ENCODE assay signal across 1 cellular context in the genomic region with DNA sequence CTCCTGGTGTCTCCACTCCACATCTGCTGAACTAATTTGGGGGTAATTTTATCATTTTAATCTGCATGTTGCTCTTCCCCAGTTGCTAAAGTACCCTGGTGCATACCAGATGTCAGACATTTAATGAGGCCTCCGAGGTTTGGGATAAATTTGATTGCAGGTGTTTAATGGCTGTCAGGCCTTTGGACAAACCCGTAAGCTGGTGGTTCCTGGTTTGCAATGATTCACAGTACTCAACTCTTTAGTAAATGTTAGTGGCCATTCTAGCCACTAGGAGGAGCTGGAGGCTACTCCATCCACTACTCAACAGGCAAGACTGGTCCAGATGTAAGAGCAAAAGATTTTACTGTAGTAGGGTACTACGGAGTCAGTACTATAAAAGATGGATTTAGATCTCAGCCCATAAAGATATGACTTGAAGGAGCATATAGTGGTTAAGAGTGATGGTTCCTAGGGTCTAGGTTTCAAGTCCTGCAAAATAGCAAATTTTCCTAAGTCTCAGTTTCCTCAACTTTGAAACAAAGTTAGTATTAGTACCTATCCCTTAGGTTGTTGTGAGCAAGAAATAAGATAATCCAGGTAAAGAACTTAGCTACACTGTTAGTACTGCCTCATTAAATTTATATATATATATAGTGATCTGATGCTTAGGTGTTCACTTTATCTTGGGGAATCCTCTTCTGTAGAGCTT.
TF ChIP-seq lines count a peak whose summit lies in the region.

No MANE protein-coding gene starts in this region.

TF ChIP-seq in GM23338, 12 proteins besides CTCF, POLR2A, EP300 and RAD21 (continued from another document):
- TF ChIP-seq, protein P1, sequence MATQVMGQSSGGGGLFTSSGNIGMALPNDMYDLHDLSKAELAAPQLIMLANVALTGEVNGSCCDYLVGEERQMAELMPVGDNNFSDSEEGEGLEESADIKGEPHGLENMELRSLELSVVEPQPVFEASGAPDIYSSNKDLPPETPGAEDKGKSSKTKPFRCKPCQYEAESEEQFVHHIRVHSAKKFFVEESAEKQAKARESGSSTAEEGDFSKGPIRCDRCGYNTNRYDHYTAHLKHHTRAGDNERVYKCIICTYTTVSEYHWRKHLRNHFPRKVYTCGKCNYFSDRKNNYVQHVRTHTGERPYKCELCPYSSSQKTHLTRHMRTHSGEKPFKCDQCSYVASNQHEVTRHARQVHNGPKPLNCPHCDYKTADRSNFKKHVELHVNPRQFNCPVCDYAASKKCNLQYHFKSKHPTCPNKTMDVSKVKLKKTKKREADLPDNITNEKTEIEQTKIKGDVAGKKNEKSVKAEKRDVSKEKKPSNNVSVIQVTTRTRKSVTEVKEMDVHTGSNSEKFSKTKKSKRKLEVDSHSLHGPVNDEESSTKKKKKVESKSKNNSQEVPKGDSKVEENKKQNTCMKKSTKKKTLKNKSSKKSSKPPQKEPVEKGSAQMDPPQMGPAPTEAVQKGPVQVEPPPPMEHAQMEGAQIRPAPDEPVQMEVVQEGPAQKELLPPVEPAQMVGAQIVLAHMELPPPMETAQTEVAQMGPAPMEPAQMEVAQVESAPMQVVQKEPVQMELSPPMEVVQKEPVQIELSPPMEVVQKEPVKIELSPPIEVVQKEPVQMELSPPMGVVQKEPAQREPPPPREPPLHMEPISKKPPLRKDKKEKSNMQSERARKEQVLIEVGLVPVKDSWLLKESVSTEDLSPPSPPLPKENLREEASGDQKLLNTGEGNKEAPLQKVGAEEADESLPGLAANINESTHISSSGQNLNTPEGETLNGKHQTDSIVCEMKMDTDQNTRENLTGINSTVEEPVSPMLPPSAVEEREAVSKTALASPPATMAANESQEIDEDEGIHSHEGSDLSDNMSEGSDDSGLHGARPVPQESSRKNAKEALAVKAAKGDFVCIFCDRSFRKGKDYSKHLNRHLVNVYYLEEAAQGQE (IDR thresholded peaks at IDR 0.05; ENCODE audit: unreplicated experiment) = no peak
- TF ChIP-seq, protein P2, sequence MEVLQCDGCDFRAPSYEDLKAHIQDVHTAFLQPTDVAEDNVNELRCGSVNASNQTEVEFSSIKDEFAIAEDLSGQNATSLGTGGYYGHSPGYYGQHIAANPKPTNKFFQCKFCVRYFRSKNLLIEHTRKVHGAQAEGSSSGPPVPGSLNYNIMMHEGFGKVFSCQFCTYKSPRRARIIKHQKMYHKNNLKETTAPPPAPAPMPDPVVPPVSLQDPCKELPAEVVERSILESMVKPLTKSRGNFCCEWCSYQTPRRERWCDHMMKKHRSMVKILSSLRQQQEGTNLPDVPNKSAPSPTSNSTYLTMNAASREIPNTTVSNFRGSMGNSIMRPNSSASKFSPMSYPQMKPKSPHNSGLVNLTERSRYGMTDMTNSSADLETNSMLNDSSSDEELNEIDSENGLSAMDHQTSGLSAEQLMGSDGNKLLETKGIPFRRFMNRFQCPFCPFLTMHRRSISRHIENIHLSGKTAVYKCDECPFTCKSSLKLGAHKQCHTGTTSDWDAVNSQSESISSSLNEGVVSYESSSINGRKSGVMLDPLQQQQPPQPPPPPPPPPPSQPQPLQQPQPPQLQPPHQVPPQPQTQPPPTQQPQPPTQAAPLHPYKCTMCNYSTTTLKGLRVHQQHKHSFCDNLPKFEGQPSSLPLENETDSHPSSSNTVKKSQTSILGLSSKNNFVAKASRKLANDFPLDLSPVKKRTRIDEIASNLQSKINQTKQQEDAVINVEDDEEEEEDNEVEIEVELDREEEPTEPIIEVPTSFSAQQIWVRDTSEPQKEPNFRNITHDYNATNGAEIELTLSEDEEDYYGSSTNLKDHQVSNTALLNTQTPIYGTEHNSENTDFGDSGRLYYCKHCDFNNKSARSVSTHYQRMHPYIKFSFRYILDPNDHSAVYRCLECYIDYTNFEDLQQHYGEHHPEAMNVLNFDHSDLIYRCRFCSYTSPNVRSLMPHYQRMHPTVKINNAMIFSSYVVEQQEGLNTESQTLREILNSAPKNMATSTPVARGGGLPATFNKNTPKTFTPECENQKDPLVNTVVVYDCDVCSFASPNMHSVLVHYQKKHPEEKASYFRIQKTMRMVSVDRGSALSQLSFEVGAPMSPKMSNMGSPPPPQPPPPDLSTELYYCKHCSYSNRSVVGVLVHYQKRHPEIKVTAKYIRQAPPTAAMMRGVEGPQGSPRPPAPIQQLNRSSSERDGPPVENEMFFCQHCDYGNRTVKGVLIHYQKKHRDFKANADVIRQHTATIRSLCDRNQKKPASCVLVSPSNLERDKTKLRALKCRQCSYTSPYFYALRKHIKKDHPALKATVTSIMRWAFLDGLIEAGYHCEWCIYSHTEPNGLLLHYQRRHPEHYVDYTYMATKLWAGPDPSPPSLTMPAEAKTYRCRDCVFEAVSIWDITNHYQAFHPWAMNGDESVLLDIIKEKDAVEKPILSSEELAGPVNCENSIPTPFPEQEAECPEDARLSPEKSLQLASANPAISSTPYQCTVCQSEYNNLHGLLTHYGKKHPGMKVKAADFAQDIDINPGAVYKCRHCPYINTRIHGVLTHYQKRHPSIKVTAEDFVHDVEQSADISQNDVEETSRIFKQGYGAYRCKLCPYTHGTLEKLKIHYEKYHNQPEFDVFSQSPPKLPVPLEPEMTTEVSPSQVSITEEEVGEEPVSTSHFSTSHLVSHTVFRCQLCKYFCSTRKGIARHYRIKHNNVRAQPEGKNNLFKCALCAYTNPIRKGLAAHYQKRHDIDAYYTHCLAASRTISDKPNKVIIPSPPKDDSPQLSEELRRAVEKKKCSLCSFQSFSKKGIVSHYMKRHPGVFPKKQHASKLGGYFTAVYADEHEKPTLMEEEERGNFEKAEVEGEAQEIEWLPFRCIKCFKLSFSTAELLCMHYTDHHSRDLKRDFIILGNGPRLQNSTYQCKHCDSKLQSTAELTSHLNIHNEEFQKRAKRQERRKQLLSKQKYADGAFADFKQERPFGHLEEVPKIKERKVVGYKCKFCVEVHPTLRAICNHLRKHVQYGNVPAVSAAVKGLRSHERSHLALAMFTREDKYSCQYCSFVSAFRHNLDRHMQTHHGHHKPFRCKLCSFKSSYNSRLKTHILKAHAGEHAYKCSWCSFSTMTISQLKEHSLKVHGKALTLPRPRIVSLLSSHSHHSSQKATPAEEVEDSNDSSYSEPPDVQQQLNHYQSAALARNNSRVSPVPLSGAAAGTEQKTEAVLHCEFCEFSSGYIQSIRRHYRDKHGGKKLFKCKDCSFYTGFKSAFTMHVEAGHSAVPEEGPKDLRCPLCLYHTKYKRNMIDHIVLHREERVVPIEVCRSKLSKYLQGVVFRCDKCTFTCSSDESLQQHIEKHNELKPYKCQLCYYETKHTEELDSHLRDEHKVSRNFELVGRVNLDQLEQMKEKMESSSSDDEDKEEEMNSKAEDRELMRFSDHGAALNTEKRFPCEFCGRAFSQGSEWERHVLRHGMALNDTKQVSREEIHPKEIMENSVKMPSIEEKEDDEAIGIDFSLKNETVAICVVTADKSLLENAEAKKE (CRISPR knock-in tag; IDR thresholded peaks at IDR 0.05) = no peak
